In the genomic region with DNA sequence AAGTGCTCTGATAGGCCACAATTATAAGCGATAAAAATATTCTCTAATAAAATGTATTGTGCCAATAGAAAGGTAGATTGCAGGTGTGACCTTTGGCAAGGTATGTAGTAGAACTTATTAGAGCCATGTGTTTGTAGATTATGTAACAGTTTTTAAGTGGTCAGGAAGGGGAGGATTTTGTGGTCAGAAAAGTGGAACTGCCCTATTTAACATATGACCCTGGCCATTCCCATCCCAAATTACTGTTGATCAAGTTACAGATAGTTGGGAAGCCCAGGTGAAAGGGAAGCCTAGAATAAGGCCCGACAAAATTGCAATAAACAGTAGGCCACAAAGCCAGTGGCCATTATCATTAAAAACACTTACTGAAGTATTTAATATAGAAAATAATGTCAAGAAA, we compare ENCODE assay signal across 1 cellular context.
TF ChIP-seq lines count a peak whose summit lies in the region.

No MANE protein-coding gene starts in this region.

TF ChIP-seq in HepG2, 621 proteins besides CTCF, POLR2A, EP300 and RAD21 (continued from another document):
- TF ChIP-seq, protein P1, sequence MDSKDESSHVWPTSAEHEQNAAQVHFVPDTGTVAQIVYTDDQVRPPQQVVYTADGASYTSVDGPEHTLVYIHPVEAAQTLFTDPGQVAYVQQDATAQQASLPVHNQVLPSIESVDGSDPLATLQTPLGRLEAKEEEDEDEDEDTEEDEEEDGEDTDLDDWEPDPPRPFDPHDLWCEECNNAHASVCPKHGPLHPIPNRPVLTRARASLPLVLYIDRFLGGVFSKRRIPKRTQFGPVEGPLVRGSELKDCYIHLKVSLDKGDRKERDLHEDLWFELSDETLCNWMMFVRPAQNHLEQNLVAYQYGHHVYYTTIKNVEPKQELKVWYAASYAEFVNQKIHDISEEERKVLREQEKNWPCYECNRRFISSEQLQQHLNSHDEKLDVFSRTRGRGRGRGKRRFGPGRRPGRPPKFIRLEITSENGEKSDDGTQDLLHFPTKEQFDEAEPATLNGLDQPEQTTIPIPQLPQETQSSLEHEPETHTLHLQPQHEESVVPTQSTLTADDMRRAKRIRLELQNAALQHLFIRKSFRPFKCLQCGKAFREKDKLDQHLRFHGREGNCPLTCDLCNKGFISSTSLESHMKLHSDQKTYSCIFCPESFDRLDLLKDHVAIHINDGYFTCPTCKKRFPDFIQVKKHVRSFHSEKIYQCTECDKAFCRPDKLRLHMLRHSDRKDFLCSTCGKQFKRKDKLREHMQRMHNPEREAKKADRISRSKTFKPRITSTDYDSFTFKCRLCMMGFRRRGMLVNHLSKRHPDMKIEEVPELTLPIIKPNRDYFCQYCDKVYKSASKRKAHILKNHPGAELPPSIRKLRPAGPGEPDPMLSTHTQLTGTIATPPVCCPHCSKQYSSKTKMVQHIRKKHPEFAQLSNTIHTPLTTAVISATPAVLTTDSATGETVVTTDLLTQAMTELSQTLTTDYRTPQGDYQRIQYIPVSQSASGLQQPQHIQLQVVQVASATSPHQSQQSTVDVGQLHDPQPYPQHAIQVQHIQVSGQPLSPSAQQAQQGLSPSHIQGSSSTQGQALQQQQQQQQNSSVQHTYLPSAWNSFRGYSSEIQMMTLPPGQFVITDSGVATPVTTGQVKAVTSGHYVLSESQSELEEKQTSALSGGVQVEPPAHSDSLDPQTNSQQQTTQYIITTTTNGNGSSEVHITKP (CRISPR knock-in tag; IDR thresholded peaks at IDR 0.05; ENCODE audit: low read depth) = no peak
- TF ChIP-seq ZNF616 (CRISPR knock-in tag; IDR thresholded peaks at IDR 0.05; ENCODE audit: low read depth) (no peak), FLYWCH1 (CRISPR knock-in tag; IDR thresholded peaks at IDR 0.05) (no peak), ZSCAN31 (CRISPR knock-in tag; IDR thresholded peaks at IDR 0.05; ENCODE audit: low read depth) (no peak), ZNF629 (CRISPR knock-in tag; conservative IDR thresholded peaks at IDR 0.05) (no peak)
